ENCODE assay signal across 20 cellular contexts in the genomic region with DNA sequence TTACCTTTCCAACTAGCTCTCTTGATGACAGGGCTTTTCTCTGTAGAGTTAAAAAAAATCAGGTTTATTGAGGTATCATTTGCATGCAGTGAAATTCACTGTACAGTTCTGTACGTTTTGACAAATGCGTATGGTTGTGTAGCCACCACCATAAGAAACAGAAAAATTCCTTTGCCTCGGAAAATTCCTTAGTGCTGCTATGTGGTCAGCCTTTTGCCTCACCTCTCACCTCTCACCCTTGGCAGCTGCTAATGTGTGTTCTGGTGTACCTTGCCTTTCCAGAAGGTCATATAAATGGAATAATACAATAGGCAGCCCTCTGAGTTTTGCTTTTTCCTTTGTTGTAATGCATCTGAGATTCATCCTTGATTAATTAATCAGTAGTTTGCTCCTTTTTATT. TPM values are rescaled to one million over a fixed set of nuclear protein-coding genes. Genes with fewer than 3 reads are reported as not detected.
DNase-seq lines count a peak whose midpoint lies in the region; TF ChIP-seq lines count a peak whose summit lies in the region.
"Had no signal": no experiment of that assay in that cellular context is flagged by ENCODE, and none has a peak within 500 bp of the region (broad histone marks: within the 10 kb centered on the region; RNA-seq: fewer than 3 reads in every experiment).

No MANE protein-coding gene starts in this region.

- intact Hi-C loops in mammary epithelial cell (cut with micrococcal nuclease), result loop anchor here (2.0 kb wide), 2 partner anchors 28 to 46 kb away; partner anchors contain the start of gene PCSK5
- intact Hi-C loops in MCF 10A (cut with micrococcal nuclease), result no loop called here

- CTCF ChIA-PET in mammary epithelial cell (lab: Charles Lee; ENCODE audit: low non-redundant PET) (no interaction called here), MCF 10A (lab: Yijun Ruan, JAX) (no interaction called here)

- TF ChIP-seq CTCF in mammary epithelial cell (conservative IDR thresholded peaks at IDR 0.05 in 1 of 2, IDR thresholded peaks at IDR 0.05 in 1 of 2; ENCODE audit: extremely low read depth in 1 of 2, insufficient read depth in 1 of 2, low read depth in 1 of 2, low read length in 2 of 2) (no peak), MCF 10A (IDR thresholded peaks at IDR 0.05; ENCODE audit: unreplicated experiment) (no peak), choroid plexus epithelial cell (conservative IDR thresholded peaks at IDR 0.05; ENCODE audit: low read depth, low read length) (no peak), GM13976 (IDR thresholded peaks at IDR 0.05; ENCODE audit: borderline replicate concordance, control extremely low read depth, extremely low read depth, insufficient read depth, missing control alignments) (no peak)

- H3K27me3 Mint-ChIP-seq in MCF 10A (ENCODE audit: insufficient read depth, unreplicated experiment), result no peaks in the 10 kb centered on the region
- H3K27me3 Mint-ChIP-seq: CD4-positive, CD25-positive, alpha-beta regulatory T cell had no signal

- no peaks in the 10 kb centered on the region for H3K4me1 Mint-ChIP-seq in MCF 10A (ENCODE audit: insufficient read depth, unreplicated experiment)
- H3K4me1 Mint-ChIP-seq: B cell, H9 had no signal

- H3K36me3 ChIP-seq in mammary epithelial cell (ENCODE audit: insufficient read depth, low read length), result no peaks in the 10 kb centered on the region
- H3K36me3 ChIP-seq: BLaER1 had no signal

- DNase-seq in mammary epithelial cell (no peak), MCF 10A (ENCODE audit: unreplicated experiment) (no peak), NCI-H526 treated with DMSO at 0.1 percent for 48 hours (lab: John Stamatoyannopoulos, UW) (peak; percentile 14), choroid plexus epithelial cell (ENCODE audit: low read depth) (peak; percentile 24), GM13976 (ENCODE audit: low spot score) (no peak), NCI-H82 (lab: John Stamatoyannopoulos, UW) (no peak)
- DNase-seq in activated CD4-positive, CD25-positive, alpha-beta regulatory T cell treated with anti-CD3 and anti-CD28 coated beads, Interleukin-2, amount 50 U/mL, for 72 hours, result no peak
- DNase-seq: ACHN; CD4-positive, CD25-positive, alpha-beta regulatory T cell; CD8-positive, alpha-beta memory T cell; DMS153; DND-41; H9; HFFc6 had no signal

- peak overlapping the region; percentile 55 for H3K27ac ChIP-seq in mammary epithelial cell (ENCODE audit: insufficient read depth, low read depth, low read length)
- H3K27ac ChIP-seq: 22Rv1, A549, BLaER1, C4-2B had no signal

- no peak overlapping the region for H2AFZ ChIP-seq in mammary epithelial cell (ENCODE audit: low read depth, low read length)
- H2AFZ ChIP-seq: GM23338 had no signal

- H3K4me1 ChIP-seq in mammary epithelial cell (ENCODE audit: insufficient read depth, low read length), result peaks cover 8% of the 10 kb centered on the region
- H3K4me1 ChIP-seq: BLaER1 had no signal

- no peaks in the 10 kb centered on the region for H3K36me3 Mint-ChIP-seq in MCF 10A (ENCODE audit: insufficient read depth, unreplicated experiment)
- H3K36me3 Mint-ChIP-seq: CD4-positive, CD25-positive, alpha-beta regulatory T cell; CD8-positive, alpha-beta memory T cell had no signal

- in situ Hi-C loops in mammary epithelial cell (cut with MboI; ENCODE audit: low sequenced_read_pairs in 2 of 2), result no loop called here
- in situ Hi-C loops in GM13976 (cut with MboI; ENCODE audit: low sequenced_read_pairs, unreplicated experiment), result no loop called here

- H3K9me3 ChIP-seq in mammary epithelial cell (replicated peaks; ENCODE audit: insufficient read depth, low read length), result no peaks in the 10 kb centered on the region
- H3K9me3 ChIP-seq: A549, BLaER1 had no signal

- peaks cover 30% of the 10 kb centered on the region for H3K9me3 Mint-ChIP-seq in MCF 10A (ENCODE audit: unreplicated experiment)
- H3K9me3 Mint-ChIP-seq: HFFc6 had no signal

- no peaks in the 10 kb centered on the region for H3K79me2 ChIP-seq in mammary epithelial cell (ENCODE audit: insufficient read depth, low read length)

- WGBS in mammary epithelial cell (ENCODE audit: low coverage, missing lambda C conversion rate), result 82% methylated on average over 3 of the region's 3 CpGs

- no peak overlapping the region for H3K27ac Mint-ChIP-seq in MCF 10A (ENCODE audit: low read depth, unreplicated experiment)
- H3K27ac Mint-ChIP-seq: B cell; CD4-positive, CD25-positive, alpha-beta regulatory T cell; CD8-positive, alpha-beta memory T cell; GM23338; H9; HFFc6 had no signal

- dilution Hi-C loops in mammary epithelial cell (cut with HindIII; ENCODE audit: low sequenced_read_pairs), result no loop called here

- no peak overlapping the region for H3K4me2 ChIP-seq in mammary epithelial cell (ENCODE audit: insufficient read depth, low read depth, low read length)
- H3K4me2 ChIP-seq: BLaER1, GM23338 had no signal

- no peaks in the 10 kb centered on the region for H4K20me1 ChIP-seq in mammary epithelial cell (ENCODE audit: insufficient read depth, low read length)
- H4K20me1 ChIP-seq: BLaER1 had no signal

- POLR2A ChIA-PET in MCF 10A (lab: Yijun Ruan, JAX), result interaction anchor here (0.6 kb wide), 2 partner anchors 12 to 113 kb away, joined by 3 read pairs; no protein-coding TSS in a partner anchor

- H3K9ac ChIP-seq in mammary epithelial cell (ENCODE audit: insufficient read depth, low read length), result no peak overlapping the region
- H3K9ac ChIP-seq: BLaER1 had no signal

- H3K27me3 ChIP-seq in mammary epithelial cell (ENCODE audit: insufficient read depth, low read length), result no peaks in the 10 kb centered on the region
- H3K27me3 ChIP-seq: BLaER1 had no signal

- no peak overlapping the region for H3K4me3 Mint-ChIP-seq in MCF 10A (ENCODE audit: unreplicated experiment)
- H3K4me3 Mint-ChIP-seq: B cell; CD4-positive, CD25-positive, alpha-beta regulatory T cell; CD8-positive, alpha-beta memory T cell; GM23338; H9; HFFc6 had no signal

- no TSS peak for BruUV-seq in mammary epithelial cell (replicated peaks; lab: Mats Ljungman, UMichigan)
- no TSS peak for BruUV-seq in MCF 10A (replicated peaks; lab: Mats Ljungman, UMichigan)

- H3K4me3 ChIP-seq in mammary epithelial cell (replicated peaks in 1 of 3; ENCODE audit: insufficient read depth in 1 of 3, low read depth in 2 of 3, low read length in 3 of 3) (no peak overlapping the region), choroid plexus epithelial cell (ENCODE audit: low read depth, low read length) (no peak overlapping the region)
- H3K4me3 ChIP-seq: A549, BLaER1, GM23338 had no signal

RNA-seq across cellular contexts. Expression of gene PCSK5, which starts 28.4 kb away (rescaled TPM):
- 10 to 100 TPM in 1 of 2 donors, 1 to 10 TPM in 1; 2.7 to 15.2 TPM for total RNA-seq in mammary epithelial cell
- polyA plus RNA-seq in mammary epithelial cell, result 2.1 TPM
- 1.4 TPM for polyA minus RNA-seq in mammary epithelial cell
- 0.20 TPM in 1 of 2 replicates, not detected in the other for total RNA-seq in MCF 10A (2022)
- total RNA-seq: B cell had no signal

Comparison
In these comparisons a context has a peak if more than half of its experiments do, and no peak if none do; other contexts are left out.
1. DNase-seq: peak in NCI-H526 treated with DMSO at 0.1 percent for 48 hours (single experiment) and choroid plexus epithelial cell (single experiment); none in mammary epithelial cell (single experiment), MCF 10A (single experiment), activated CD4-positive, CD25-positive, alpha-beta regulatory T cell treated with anti-CD3 and anti-CD28 coated beads, Interleukin-2, amount 50 U/mL, for 72 hours (single experiment), GM13976 (single experiment) and NCI-H82 (single experiment).